Comparison of ENCODE assay signal across 1 cellular context in the genomic region with DNA sequence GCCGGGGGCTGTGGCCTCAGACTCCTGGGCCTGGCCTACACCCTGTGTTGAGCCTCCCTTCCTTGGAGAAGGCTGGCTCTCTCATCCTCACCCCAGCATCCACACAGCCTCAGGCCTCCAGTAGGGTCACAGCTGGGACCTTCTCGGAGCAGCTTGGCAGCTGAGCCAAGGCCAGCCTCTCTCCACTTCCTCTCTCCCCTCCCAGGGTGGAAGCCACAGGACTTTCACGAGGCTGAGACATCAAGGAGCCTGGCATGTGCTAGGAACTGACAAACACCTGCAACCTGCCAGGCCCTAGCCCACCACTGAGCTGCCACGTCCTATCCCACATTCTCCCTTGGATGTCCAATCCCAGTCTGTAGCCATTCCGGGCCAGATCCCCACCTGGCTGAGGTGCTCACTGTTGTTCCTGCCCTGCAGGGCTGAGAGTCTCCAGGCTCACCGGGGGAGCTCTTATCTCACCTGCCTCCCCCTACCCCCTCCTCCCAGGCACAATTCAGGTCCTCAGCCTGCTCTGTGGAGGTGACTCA.
TF ChIP-seq lines count a peak whose summit lies in the region.

No MANE protein-coding gene starts in this region.

TF ChIP-seq in HCT116, 20 proteins besides CTCF, POLR2A, EP300 and RAD21 (continued from another document):
- TF ChIP-seq EZH2phosphoT487 (IDR thresholded peaks at IDR 0.05; ENCODE audit: borderline replicate concordance) (no peak), MAX (IDR thresholded peaks at IDR 0.05) (no peak), EZH2 (IDR thresholded peaks at IDR 0.05) (no peak), YY1 (IDR thresholded peaks at IDR 0.05; ENCODE audit: extremely low read depth, insufficient replicate concordance, low read depth, low read length) (no peak), CEBPB (IDR thresholded peaks at IDR 0.05; ENCODE audit: low read depth) (no peak), SIN3A (IDR thresholded peaks at IDR 0.05; ENCODE audit: low read depth) (no peak), JUND (IDR thresholded peaks at IDR 0.05) (no peak), TCF7L2 (IDR thresholded peaks at IDR 0.05; ENCODE audit: borderline replicate concordance, extremely low read depth, insufficient read depth, insufficient read length) (no peak), ZFX (IDR thresholded peaks at IDR 0.05) (no peak), ZBTB33 (IDR thresholded peaks at IDR 0.05; ENCODE audit: extremely low read depth, insufficient replicate concordance, low read length) (no peak), FOSL1 (IDR thresholded peaks at IDR 0.05; ENCODE audit: low read depth) (no peak), POLR2AphosphoS5 (IDR thresholded peaks at IDR 0.05; ENCODE audit: low read depth, low read length) (no peak)
- TF ChIP-seq, protein P1, sequence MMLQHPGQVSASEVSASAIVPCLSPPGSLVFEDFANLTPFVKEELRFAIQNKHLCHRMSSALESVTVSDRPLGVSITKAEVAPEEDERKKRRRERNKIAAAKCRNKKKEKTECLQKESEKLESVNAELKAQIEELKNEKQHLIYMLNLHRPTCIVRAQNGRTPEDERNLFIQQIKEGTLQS (IDR thresholded peaks at IDR 0.05) = no peak
